In genomic region chr10:32963102-32963501, GRCh38 we compare ENCODE assay signal across 13 cellular contexts. TPM values are rescaled to one million over a fixed set of nuclear protein-coding genes. Genes with fewer than 3 reads are reported as not detected.
DNase-seq lines count a peak whose midpoint lies in the region; ATAC-seq and TF ChIP-seq lines count a peak whose summit lies in the region.
"Had no signal": no experiment of that assay in that cellular context is flagged by ENCODE, and none has a peak within 500 bp of the region (broad histone marks: within the 10 kb centered on the region; RNA-seq: fewer than 3 reads in every experiment).

No MANE protein-coding gene starts in this region.

- H3K4me3 ChIP-seq in AG04450 (ENCODE audit: low read depth, low read length) (no peak overlapping the region), HUES48 (ENCODE audit: low read depth, low read length) (peak overlapping the region; percentile 7; the same call in 1 of the 2 replicates), muscle layer of duodenum (ENCODE audit: low read depth in 1 of 2, low read length in 2 of 2) (no peak overlapping the region)
- no peak overlapping the region for H3K4me3 ChIP-seq in CD8-positive, alpha-beta memory T cell (ENCODE audit: low read length)

- H3K9me3 ChIP-seq in AG04450 (ENCODE audit: control insufficient read depth, insufficient read depth, low read length) (no peaks in the 10 kb centered on the region), HUES48 (ENCODE audit: control insufficient read depth, insufficient read depth, low read length) (no peaks in the 10 kb centered on the region), muscle layer of duodenum (ENCODE audit: control insufficient read depth in 1 of 2, low read length in 2 of 2) (no peaks in the 10 kb centered on the region)
- H3K9me3 ChIP-seq in CD8-positive, alpha-beta memory T cell (ENCODE audit: low read length): no peaks in the 10 kb centered on the region

- DNase-seq in AG04450 (ENCODE audit: low read depth, low spot score): peak; percentile 50
- no peak for DNase-seq in chondrocyte (ENCODE audit: low spot score)
- no peak for DNase-seq in CD8-positive, alpha-beta memory T cell
- no peak for DNase-seq in activated T-cell treated with anti-CD3 and anti-CD28 coated beads, Interleukin-2, amount 50 U/mL, for 24 hours
- DNase-seq in stimulated activated naive CD8-positive, alpha-beta T cell treated with anti-CD3 and anti-CD28 coated beads, Interleukin-15, amount 100 ng/mL, for 72 hours: no peak
- DNase-seq: activated CD4-positive, alpha-beta T cell treated with anti-CD3 and anti-CD28 coated beads, Interleukin-2, amount 50 U/mL, for 48 hours; activated naive CD4-positive, alpha-beta T cell treated with anti-CD3 and anti-CD28 coated beads, Interleukin-2, amount 10 ng/mL, durations not matched to agents 7 days and 5 days; effector memory CD4-positive, alpha-beta T cell; NCI-H510A treated with DMSO at 0.1 percent for 48 hours; posterior cingulate gyrus had no signal

- H3K27me3 ChIP-seq in AG04450 (ENCODE audit: control insufficient read depth, insufficient read depth, low read length): no peaks in the 10 kb centered on the region
- no peaks in the 10 kb centered on the region for H3K27me3 ChIP-seq in HUES48 (ENCODE audit: control insufficient read depth, insufficient read depth, low read length)
- no peaks in the 10 kb centered on the region for H3K27me3 ChIP-seq in muscle layer of duodenum (ENCODE audit: low read depth, low read length)
- H3K27me3 ChIP-seq in CD8-positive, alpha-beta memory T cell (ENCODE audit: insufficient read depth, low read length, poor library complexity, severe bottlenecking): no peaks in the 10 kb centered on the region

- H3K4me1 ChIP-seq in HUES48 (ENCODE audit: control insufficient read depth, insufficient read depth, low read length) (peaks cover 41% of the 10 kb centered on the region), muscle layer of duodenum (ENCODE audit: control insufficient read depth in 1 of 2, insufficient read depth in 2 of 2, low read length in 2 of 2) (peaks cover 3 to 5% of the 10 kb centered on the region in 2 donors)
- H3K4me1 ChIP-seq in CD8-positive, alpha-beta memory T cell (ENCODE audit: insufficient read depth, low read length): peaks cover 4% of the 10 kb centered on the region

- H3K4me3 Mint-ChIP-seq in chondrocyte (ENCODE audit: unreplicated experiment): no peak overlapping the region
- H3K4me3 Mint-ChIP-seq in CD8-positive, alpha-beta memory T cell: no peak overlapping the region
- no peak overlapping the region for H3K4me3 Mint-ChIP-seq in activated T-cell treated with anti-CD3 and anti-CD28 coated beads, Interleukin-2, amount 50 U/mL, for 24 hours
- H3K4me3 Mint-ChIP-seq in stimulated activated naive CD8-positive, alpha-beta T cell treated with anti-CD3 and anti-CD28 coated beads, Interleukin-15, amount 100 ng/mL, for 72 hours: no peak overlapping the region
- H3K4me3 Mint-ChIP-seq: activated naive CD4-positive, alpha-beta T cell treated with anti-CD3 and anti-CD28 coated beads, Interleukin-2, amount 10 ng/mL, durations not matched to agents 7 days and 5 days had no signal

- TF ChIP-seq CTCF in AG04450 (IDR thresholded peaks at IDR 0.05; ENCODE audit: low read depth, low read length) (no peak), chondrocyte (IDR thresholded peaks at IDR 0.05) (no peak)

- H3K4me1 Mint-ChIP-seq in chondrocyte (ENCODE audit: low read depth): peaks cover 48% of the 10 kb centered on the region
- peaks cover 20 to 32% (median 20%) of the 10 kb centered on the region in 3 donors for H3K4me1 Mint-ChIP-seq in CD8-positive, alpha-beta memory T cell
- peaks cover 32% of the 10 kb centered on the region for H3K4me1 Mint-ChIP-seq in activated T-cell treated with anti-CD3 and anti-CD28 coated beads, Interleukin-2, amount 50 U/mL, for 24 hours (ENCODE audit: low read depth)
- peaks cover 18% of the 10 kb centered on the region for H3K4me1 Mint-ChIP-seq in stimulated activated naive CD8-positive, alpha-beta T cell treated with anti-CD3 and anti-CD28 coated beads, Interleukin-15, amount 100 ng/mL, for 72 hours

- H3K36me3 ChIP-seq in HUES48 (ENCODE audit: control insufficient read depth, insufficient read depth, low read length): no peaks in the 10 kb centered on the region
- peaks cover 0 to 4% of the 10 kb centered on the region in 2 donors for H3K36me3 ChIP-seq in muscle layer of duodenum (ENCODE audit: control insufficient read depth in 1 of 2, insufficient read depth in 2 of 2, low read length in 2 of 2)
- no peaks in the 10 kb centered on the region for H3K36me3 ChIP-seq in CD8-positive, alpha-beta memory T cell (ENCODE audit: insufficient read depth, low read length)

- CTCF ChIA-PET in AG04450 (lab: Charles Lee): interaction anchor here (1.2 kb wide), 1 partner anchor 17 kb away, joined by 4 read pairs; no protein-coding TSS in a partner anchor
- CTCF ChIA-PET in CD8-positive, alpha-beta memory T cell (lab: Charles Lee): no interaction called here

- H3K9ac ChIP-seq in HUES48 (ENCODE audit: low read depth, low read length): peak overlapping the region; percentile 38; the same call in 1 of the 2 replicates

- H3K27ac Mint-ChIP-seq in chondrocyte (ENCODE audit: unreplicated experiment): peak overlapping the region; percentile 81
- H3K27ac Mint-ChIP-seq in CD8-positive, alpha-beta memory T cell: no peak overlapping the region
- H3K27ac Mint-ChIP-seq in activated T-cell treated with anti-CD3 and anti-CD28 coated beads, Interleukin-2, amount 50 U/mL, for 24 hours: no peak overlapping the region
- H3K27ac Mint-ChIP-seq in stimulated activated naive CD8-positive, alpha-beta T cell treated with anti-CD3 and anti-CD28 coated beads, Interleukin-15, amount 100 ng/mL, for 72 hours: no peak overlapping the region
- H3K27ac Mint-ChIP-seq: activated naive CD4-positive, alpha-beta T cell treated with anti-CD3 and anti-CD28 coated beads, Interleukin-2, amount 10 ng/mL, durations not matched to agents 7 days and 5 days had no signal

- peaks cover 9% of the 10 kb centered on the region for H3K9me3 Mint-ChIP-seq in chondrocyte (ENCODE audit: low read depth)
- H3K9me3 Mint-ChIP-seq in CD8-positive, alpha-beta memory T cell: no peaks in the 10 kb centered on the region
- peaks cover 4% of the 10 kb centered on the region for H3K9me3 Mint-ChIP-seq in activated T-cell treated with anti-CD3 and anti-CD28 coated beads, Interleukin-2, amount 50 U/mL, for 24 hours
- no peaks in the 10 kb centered on the region for H3K9me3 Mint-ChIP-seq in stimulated activated naive CD8-positive, alpha-beta T cell treated with anti-CD3 and anti-CD28 coated beads, Interleukin-15, amount 100 ng/mL, for 72 hours
- H3K9me3 Mint-ChIP-seq: activated naive CD4-positive, alpha-beta T cell treated with anti-CD3 and anti-CD28 coated beads, Interleukin-2, amount 10 ng/mL, durations not matched to agents 7 days and 5 days had no signal

- H3K36me3 Mint-ChIP-seq in chondrocyte (ENCODE audit: low read depth): no peaks in the 10 kb centered on the region
- H3K36me3 Mint-ChIP-seq in CD8-positive, alpha-beta memory T cell: peaks cover 0 to 6% (median 0%) of the 10 kb centered on the region in 3 donors
- H3K36me3 Mint-ChIP-seq in activated T-cell treated with anti-CD3 and anti-CD28 coated beads, Interleukin-2, amount 50 U/mL, for 24 hours (ENCODE audit: low read depth): peaks cover 5% of the 10 kb centered on the region

- no peak overlapping the region for H3K27ac ChIP-seq in AG04450 (ENCODE audit: low read depth, low read length)
- peak overlapping the region; percentile 94 for H3K27ac ChIP-seq in HUES48 (ENCODE audit: low read depth, low read length)
- peak overlapping the region; percentile 95 for H3K27ac ChIP-seq in muscle layer of duodenum (ENCODE audit: low read length)
- no peak overlapping the region for H3K27ac ChIP-seq in CD8-positive, alpha-beta memory T cell (ENCODE audit: low read depth, low read length)

- H3K27me3 Mint-ChIP-seq in chondrocyte (ENCODE audit: low read depth): no peaks in the 10 kb centered on the region
- H3K27me3 Mint-ChIP-seq in CD8-positive, alpha-beta memory T cell: peaks cover 0 to 1% of the 10 kb centered on the region in 2 donors
- peaks cover 7% of the 10 kb centered on the region for H3K27me3 Mint-ChIP-seq in activated T-cell treated with anti-CD3 and anti-CD28 coated beads, Interleukin-2, amount 50 U/mL, for 24 hours
- peaks cover 8% of the 10 kb centered on the region for H3K27me3 Mint-ChIP-seq in stimulated activated naive CD8-positive, alpha-beta T cell treated with anti-CD3 and anti-CD28 coated beads, Interleukin-15, amount 100 ng/mL, for 72 hours

- ATAC-seq in HG03469 (IDR thresholded peaks at IDR 0.05; ENCODE audit: unreplicated experiment): no peak
- ATAC-seq in stimulated activated naive CD8-positive, alpha-beta T cell treated with anti-CD3 and anti-CD28 coated beads, Interleukin-15, amount 100 ng/mL, for 72 hours: no peak

- POLR2A ChIA-PET in AG04450 (lab: Yijun Ruan, JAX): interaction anchor here (1.7 kb wide), 1 partner anchor 17 kb away, joined by 6 read pairs; no protein-coding TSS in a partner anchor
- POLR2A ChIA-PET in CD8-positive, alpha-beta memory T cell (lab: Charles Lee): no interaction called here

RNA-seq across cellular contexts. Expression of gene ITGB1, which starts 5.1 kb away (rescaled TPM):
- polyA plus RNA-seq in AG04450 (2011; rRNA removed): 1,870 and 2,796 TPM in 2 replicates
- polyA minus RNA-seq in AG04450 (2011; rRNA and poly(A)+ RNA removed): 1,381 and 1,666 TPM in 2 replicates
- total RNA-seq in chondrocyte: 951 to 1,280 TPM (median 1,183 TPM) in 3 replicates
- total RNA-seq in CD8-positive, alpha-beta memory T cell: 10 to 100 TPM; 75.5 to 82.1 TPM
- polyA plus RNA-seq in CD8-positive, alpha-beta memory T cell: 342 TPM

Comparison
In these comparisons a context has a peak if more than half of its experiments do, and no peak if none do; other contexts are left out.
1. H3K27ac ChIP-seq: peak in HUES48 (single experiment) and muscle layer of duodenum (single experiment); none in AG04450 (single experiment) and CD8-positive, alpha-beta memory T cell (single experiment).
2. RNA of gene ITGB1, which starts 5.1 kb away (total RNA-seq): 951 to 1,280 TPM in chondrocyte; 75.5 to 82.1 TPM in CD8-positive, alpha-beta memory T cell; every median in the first group is over 10 times any median in the second.